In genomic region chr7:9200666-9201065, GRCh38 we compare ENCODE assay signal across 16 cellular contexts.
"Had no signal": no experiment of that assay in that cellular context is flagged by ENCODE, and none has a peak within 500 bp of the region (broad histone marks: within the 10 kb centered on the region; RNA-seq: fewer than 3 reads in every experiment).

No MANE protein-coding gene starts in this region.

- DNase-seq: activated CD4-positive, alpha-beta T cell treated with anti-CD3 and anti-CD28 coated beads for 48 hours; activated CD4-positive, CD25-positive, alpha-beta regulatory T cell; activated CD8-positive, alpha-beta T cell treated with anti-CD3 and anti-CD28 coated beads for 36 hours; activated naive CD4-positive, alpha-beta T cell treated with anti-CD3 and anti-CD28 coated beads for 36 hours; activated T-cell treated with anti-CD3 and anti-CD28 coated beads, Interleukin-2, amount 50 U/mL, for 24 hours; brain microvascular endothelial cell; central memory CD4-positive, alpha-beta T cell; head of caudate nucleus; kidney; left lung; nephron progenitor cell; nucleus accumbens; stimulated activated CD4-positive, alpha-beta T cell treated with anti-CD3 and anti-CD28 coated beads, Interleukin-12 subunit alpha, Interleukin-12 subunit beta, amount 100 ng/mL, for 4 hours; stimulated activated CD4-positive, alpha-beta T cell treated with anti-CD3 and anti-CD28 coated beads, Interleukin-1b, Interleukin-23, amount 100 ng/mL, for 48 hours; stimulated activated naive CD4-positive, alpha-beta T cell treated with Interleukin-2 at 50 U/mL for 16 hours; thyroid gland had no signal

- H3K4me3 ChIP-seq: left lung, thyroid gland had no signal

- H3K27ac ChIP-seq: brain microvascular endothelial cell, left lung, thyroid gland had no signal

- ATAC-seq: activated CD8-positive, alpha-beta T cell treated with anti-CD3 and anti-CD28 coated beads for 36 hours; left lung had no signal

- H3K4me1 ChIP-seq: left lung, thyroid gland had no signal

- H3K27me3 ChIP-seq: brain microvascular endothelial cell, left lung, thyroid gland had no signal

- H3K36me3 ChIP-seq: brain microvascular endothelial cell, left lung, thyroid gland had no signal
